Comparison of ENCODE assay signal across 13 cellular contexts in genomic region chr5:13860176-13860575, GRCh38.
"Had no signal": no experiment of that assay in that cellular context is flagged by ENCODE, and none has a peak within 500 bp of the region (broad histone marks: within the 10 kb centered on the region; RNA-seq: fewer than 3 reads in every experiment).

No MANE protein-coding gene starts in this region.

- DNase-seq: activated CD4-positive, alpha-beta T cell treated with anti-CD3 and anti-CD28 coated beads for 36 hours; activated CD8-positive, alpha-beta T cell treated with anti-CD3 and anti-CD28 coated beads for 36 hours; activated gamma-delta T cell; activated T-cell treated with anti-CD3 and anti-CD28 coated beads, Interleukin-2, amount 50 U/mL, for 48 hours; amniotic stem cell; body of pancreas; caudate nucleus; mesendoderm; nucleus accumbens; T-helper 2 cell; trophoblast cell had no signal

- ATAC-seq: activated CD4-positive, alpha-beta T cell treated with anti-CD3 and anti-CD28 coated beads for 36 hours; activated CD8-positive, alpha-beta T cell treated with anti-CD3 and anti-CD28 coated beads for 36 hours; body of pancreas; gastroesophageal sphincter; natural killer cell treated with Interleukin-12 subunit alpha and Interleukin-12 subunit beta and Interleukin-15 and Interleukin-18, amount 100 ng/mL, for 72 hours had no signal
